In genomic region chr5:123545506-123545905, GRCh38 we compare ENCODE assay signal across 9 cellular contexts. TPM values are rescaled to one million over a fixed set of nuclear protein-coding genes. Genes with fewer than 3 reads are reported as not detected.
DNase-seq lines count a peak whose midpoint lies in the region; TF ChIP-seq lines count a peak whose summit lies in the region.
"Had no signal": no experiment of that assay in that cellular context is flagged by ENCODE, and none has a peak within 500 bp of the region (broad histone marks: within the 10 kb centered on the region; RNA-seq: fewer than 3 reads in every experiment).

No MANE protein-coding gene starts in this region.

- H2AFZ ChIP-seq in neural progenitor cell (replicated peaks), result no peak overlapping the region

- H3K27me3 Mint-ChIP-seq in neural progenitor cell (ENCODE audit: insufficient read depth, low read depth), result no peaks in the 10 kb centered on the region
- H3K27me3 Mint-ChIP-seq: activated naive CD4-positive, alpha-beta T cell treated with anti-CD3 and anti-CD28 coated beads, Interleukin-2, amount 50 U/mL, for 24 hours had no signal

- H3K4me1 ChIP-seq in neural progenitor cell, result no peaks in the 10 kb centered on the region

- H3K9me3 ChIP-seq in neural progenitor cell (ENCODE audit: low read depth), result no peaks in the 10 kb centered on the region

- peaks cover 18% of the 10 kb centered on the region for H3K36me3 Mint-ChIP-seq in neural progenitor cell

- H3K36me3 ChIP-seq in neural progenitor cell, result no peaks in the 10 kb centered on the region

- H3K4me3 ChIP-seq in cardiac fibroblast (replicated peaks in 1 of 2; ENCODE audit: low read depth in 2 of 2, low read length in 2 of 2), result no peak overlapping the region
- no peak overlapping the region for H3K4me3 ChIP-seq in neural progenitor cell

- peak; percentile 31 for DNase-seq in DMS 273 (lab: John Stamatoyannopoulos, UW; ENCODE audit: unreplicated experiment)
- no peak for DNase-seq in DMS 273 treated with DMSO at 0.1 percent for 48 hours (lab: John Stamatoyannopoulos, UW)
- DNase-seq in NCI-H460 (ENCODE audit: extremely low read depth, low read depth), result peak; percentile 56
- DNase-seq in cardiac fibroblast (ENCODE audit: low read depth in 2 of 2), result peak; percentile 4 to 60
- peak; percentile 16 for DNase-seq in neural progenitor cell (ENCODE audit: low spot score)
- no peak for DNase-seq in NCI-H2029 treated with DMSO at 0.1 percent for 48 hours (lab: John Stamatoyannopoulos, UW)
- no peak for DNase-seq in NCI-H1417 (lab: John Stamatoyannopoulos, UW)
- no peak for DNase-seq in MV-4-11 (lab: John Stamatoyannopoulos, UW)

- TF ChIP-seq CTCF in cardiac fibroblast (IDR thresholded peaks at IDR 0.05; ENCODE audit: low read depth, low read length) (peak; percentile 55), neural progenitor cell (IDR thresholded peaks at IDR 0.05) (peak; percentile 53)

- H3K4me3 Mint-ChIP-seq in neural progenitor cell, result no peak overlapping the region
- H3K4me3 Mint-ChIP-seq: activated naive CD4-positive, alpha-beta T cell treated with anti-CD3 and anti-CD28 coated beads, Interleukin-2, amount 50 U/mL, for 24 hours had no signal

- peaks cover 94% of the 10 kb centered on the region for H3K79me2 ChIP-seq in neural progenitor cell (ENCODE audit: low read depth)

- no peaks in the 10 kb centered on the region for H3K27me3 ChIP-seq in neural progenitor cell

- H3K27ac Mint-ChIP-seq in neural progenitor cell, result no peak overlapping the region
- H3K27ac Mint-ChIP-seq: activated naive CD4-positive, alpha-beta T cell treated with anti-CD3 and anti-CD28 coated beads, Interleukin-2, amount 50 U/mL, for 24 hours had no signal

- H3K9ac ChIP-seq in neural progenitor cell, result no peak overlapping the region

- no peak overlapping the region for H3K4me2 ChIP-seq in neural progenitor cell

- H3K27ac ChIP-seq in neural progenitor cell, result no peak overlapping the region

- peaks cover 10% of the 10 kb centered on the region for H4K20me1 ChIP-seq in neural progenitor cell (ENCODE audit: low read depth)

- peaks cover 6% of the 10 kb centered on the region for H3F3A ChIP-seq in neural progenitor cell (ENCODE audit: low read depth)

- peaks cover 2% of the 10 kb centered on the region for H3K9me3 Mint-ChIP-seq in neural progenitor cell
- H3K9me3 Mint-ChIP-seq: activated naive CD4-positive, alpha-beta T cell treated with anti-CD3 and anti-CD28 coated beads, Interleukin-2, amount 50 U/mL, for 24 hours had no signal

- H3K4me1 Mint-ChIP-seq in neural progenitor cell, result peaks cover 4% of the 10 kb centered on the region

RNA-seq across cellular contexts. Expression of gene CSNK1G3, which starts 33.5 kb away (rescaled TPM):
- total RNA-seq in NCI-H460 (2014; rRNA removed; shearing (Covaris generic)), result 73.5 and 91.9 TPM in 2 replicates
- polyA plus RNA-seq in NCI-H460 (2014; cell fraction: nucleus; rRNA removed), result 28.7 and 29.4 TPM in 2 replicates
- total RNA-seq in neural progenitor cell (ENCODE audit: low replicate concordance), result 86.1 and 96.7 TPM in 2 replicates

Comparison
In these comparisons a context has a peak if more than half of its experiments do, and no peak if none do; other contexts are left out.
1. DNase-seq: peak in DMS 273 (single experiment), NCI-H460 (single experiment), cardiac fibroblast (2 of 2) and neural progenitor cell (single experiment); none in DMS 273 treated with DMSO at 0.1 percent for 48 hours (single experiment), NCI-H2029 treated with DMSO at 0.1 percent for 48 hours (single experiment), NCI-H1417 (0 of 3) and MV-4-11 (single experiment).